Comparison of ENCODE assay signal across 17 cellular contexts in genomic region chr10:73922007-73922863, GRCh38. TPM values are rescaled to one million over a fixed set of nuclear protein-coding genes. Genes with fewer than 3 reads are reported as not detected.
DNase-seq lines count a peak whose midpoint lies in the region; ATAC-seq and TF ChIP-seq lines count a peak whose summit lies in the region.
"Had no signal": no experiment of that assay in that cellular context is flagged by ENCODE, and none has a peak within 500 bp of the region (broad histone marks: within the 10 kb centered on the region; RNA-seq: fewer than 3 reads in every experiment).

No MANE protein-coding gene starts in this region.

- H3K36me3 ChIP-seq in A673 (ENCODE audit: insufficient read depth, low read length, poor library complexity, severe bottlenecking) (no peaks in the 10 kb centered on the region), tibial artery (no peaks in the 10 kb centered on the region)
- H3K36me3 ChIP-seq: cardiac muscle cell had no signal

- no peaks in the 10 kb centered on the region for H3K27me3 ChIP-seq in A673 (replicated peaks; ENCODE audit: insufficient read depth, low read depth, low read length, poor library complexity)
- no peaks in the 10 kb centered on the region for H3K27me3 ChIP-seq in tibial artery
- H3K27me3 ChIP-seq: cardiac muscle cell had no signal

- intact Hi-C loops in A673 (cut with micrococcal nuclease; ENCODE audit: unreplicated experiment) (no loop called here), tibial artery (cut with DNase I; ENCODE audit: low total_unique reads) (no loop called here)

- POLR2A ChIA-PET in T-cell (lab: Charles Lee), result interaction anchor here (0.6 to 0.7 kb wide), 3 partner anchors 15 to 426 kb away, joined by 3 to 4 read pairs (median 4); partner anchors contain the start of gene ZSWIM8 (in 1 of the 2)
- POLR2A ChIA-PET in A673 (lab: Charles Lee; ENCODE audit: low non-redundant PET), result no interaction called here

- H3K4me3 ChIP-seq in A673 (ENCODE audit: low read depth, low read length, poor library complexity, severe bottlenecking) (no peak overlapping the region), tibial artery (no peak overlapping the region)
- H3K4me3 ChIP-seq: cardiac muscle cell had no signal

- peak; percentile 91 to 98 (median 95) for ATAC-seq in T-cell (replicated peaks in 1 of 4)
- ATAC-seq: right cardiac atrium had no signal

- peaks cover 21 to 25% of the 10 kb centered on the region in 2 donors for H3K27me3 Mint-ChIP-seq in T-cell

- no peak for TF ChIP-seq CTCF in A673 (conservative IDR thresholded peaks at IDR 0.05; ENCODE audit: low read depth, low read length)
- TF ChIP-seq CTCF in tibial artery (IDR thresholded peaks at IDR 0.05), result no peak

- H3K4me3 Mint-ChIP-seq in T-cell, result peak overlapping the region; percentile 11 to 78 (median 26)

- no TSS peak for BruUV-seq in A673 (replicated peaks; lab: Mats Ljungman, UMichigan)

- CTCF ChIA-PET in T-cell (lab: Charles Lee) (no interaction called here), A673 (lab: Charles Lee) (no interaction called here)

- H3K4me1 Mint-ChIP-seq in T-cell, result peaks cover 26 to 44% (median 40%) of the 10 kb centered on the region in 3 donors

- DNase-seq in stimulated activated CD4-positive, alpha-beta T cell treated with anti-CD3 and anti-CD28 coated beads, Interleukin-2, amount 100 ng/mL, for 4 hours (ENCODE audit: low read depth), result peak; percentile 9
- DNase-seq in stimulated activated CD4-positive, alpha-beta T cell treated with anti-CD3 and anti-CD28 coated beads, Interleukin-2, amount 100 ng/mL, for 24 hours, result no peak
- DNase-seq in T-cell (peak in 14 of 34 experiments; percentile 2 to 36 (median 13)), A673 (ENCODE audit: low spot score) (no peak), tibial artery (no peak), EL (no peak), HUDEP-2 (lab: John Stamatoyannopoulos, UW; ENCODE audit: unreplicated experiment in 76 of 76) (no peak)
- DNase-seq in central memory CD4-positive, alpha-beta T cell, result peak; percentile 70
- DNase-seq: AML-193; IMR-90; islet precursor cell; NCI-H1417 treated with DMSO at 0.1 percent for 48 hours; NCI-H510A treated with DMSO at 0.1 percent for 48 hours; right cardiac atrium; stimulated activated naive CD4-positive, alpha-beta T cell treated with Interleukin-2 at 50 U/mL for 16 hours; T-helper 9 cell had no signal

- no peaks in the 10 kb centered on the region for H3K36me3 Mint-ChIP-seq in T-cell

- H3K4me1 ChIP-seq in A673 (ENCODE audit: insufficient read depth, low read length, poor library complexity, severe bottlenecking), result no peaks in the 10 kb centered on the region
- peaks cover 0 to 13% (median 9%) of the 10 kb centered on the region in 4 donors for H3K4me1 ChIP-seq in tibial artery

- no peak overlapping the region for H3K27ac ChIP-seq in A673 (ENCODE audit: low read depth, low read length, poor library complexity, severe bottlenecking)
- no peak overlapping the region for H3K27ac ChIP-seq in tibial artery
- H3K27ac ChIP-seq: cardiac muscle cell had no signal

- H3K27ac Mint-ChIP-seq in T-cell, result peak overlapping the region in 1 of 2 donors; percentile 28

- H3K9me3 ChIP-seq in A673 (ENCODE audit: low read depth, low read length, poor library complexity, severe bottlenecking) (no peaks in the 10 kb centered on the region), tibial artery (no peaks in the 10 kb centered on the region)

- H3K9me3 Mint-ChIP-seq in T-cell, result peaks cover 0 to 5% (median 0%) of the 10 kb centered on the region in 3 donors

RNA-seq across cellular contexts. Expression of gene PLAU, which starts 11.3 kb away (rescaled TPM):
- 1 to 10 TPM in 2 of 5 donors, under 1 TPM in 1, not detected in 2; 0.63 to 1.1 (median 1.1) TPM for total RNA-seq in T-cell
- total RNA-seq in A673 (2021), result 6.9 and 8.3 TPM in 2 replicates

RNA-seq across cellular contexts. Expression of gene CAMK2G, which starts 47.9 kb away (rescaled TPM):
- 10 to 100 TPM; 50.6 to 59.9 (median 55.5) TPM for total RNA-seq in T-cell
- 32.7 and 40.3 TPM in 2 replicates for total RNA-seq in A673 (2021)

Comparison
In these comparisons a context has a peak if more than half of its experiments do, and no peak if none do; other contexts are left out.
1. DNase-seq: peak in stimulated activated CD4-positive, alpha-beta T cell treated with anti-CD3 and anti-CD28 coated beads, Interleukin-2, amount 100 ng/mL, for 4 hours (single experiment) and central memory CD4-positive, alpha-beta T cell (single experiment); none in stimulated activated CD4-positive, alpha-beta T cell treated with anti-CD3 and anti-CD28 coated beads, Interleukin-2, amount 100 ng/mL, for 24 hours (0 of 2), A673 (single experiment), tibial artery (0 of 2), EL (single experiment) and HUDEP-2 (0 of 76).